21 cellular contexts compared by ENCODE assay signal in genomic region chr9:8012986-8013385, GRCh38.
"Had no signal": no experiment of that assay in that cellular context is flagged by ENCODE, and none has a peak within 500 bp of the region (broad histone marks: within the 10 kb centered on the region; RNA-seq: fewer than 3 reads in every experiment).

No MANE protein-coding gene starts in this region.

- H3K4me1 Mint-ChIP-seq: immature natural killer cell; neural crest cell; stimulated activated memory B cell treated with anti-CD40 and anti-IgM and Interleukin-4, amounts not matched to agents 10 μg/mL and 1 μg/mL and 100 μg/mL, for 72 hours had no signal

- FAIRE-seq: colon, TTC549 had no signal

- H3K9me3 Mint-ChIP-seq: activated CD4-positive, alpha-beta memory T cell treated with anti-CD3 and anti-CD28 coated beads for 36 hours had no signal

- H3K4me3 ChIP-seq: body of pancreas, dorsolateral prefrontal cortex, gastrocnemius medialis, heart right ventricle, lung, thoracic aorta, upper lobe of right lung had no signal

- H3K36me3 Mint-ChIP-seq: activated CD4-positive, alpha-beta memory T cell treated with anti-CD3 and anti-CD28 coated beads for 36 hours; activated naive CD8-positive, alpha-beta T cell; immature natural killer cell had no signal

- DNase-seq: activated CD4-positive, alpha-beta memory T cell treated with anti-CD3 and anti-CD28 coated beads for 36 hours; activated T-cell treated with anti-CD3 and anti-CD28 coated beads for 4 hours; amniotic stem cell; body of pancreas; caudate nucleus; dorsolateral prefrontal cortex; endodermal cell; gastrocnemius medialis; heart right ventricle; immature natural killer cell; left colon; stimulated activated CD4-positive, alpha-beta T cell treated with anti-CD3 and anti-CD28 coated beads, Interleukin-4, amount 100 ng/mL, for 4 hours; upper lobe of right lung had no signal

- H3K4me3 Mint-ChIP-seq: activated CD4-positive, alpha-beta memory T cell treated with anti-CD3 and anti-CD28 coated beads for 36 hours; activated naive CD8-positive, alpha-beta T cell; activated T-helper 1 cell treated with anti-CD3 and anti-CD28 coated beads, Interleukin-12 subunit alpha, Interleukin-12 subunit beta, Interleukin-2, Interleukin-4 antibody, amounts not matched to agents 30 ng/mL and 10 ng/mL and 1 ng/mL, durations not matched to agents 14 hours and 24 hours and 36 hours; endodermal cell; immature natural killer cell; neural crest cell; stimulated activated memory B cell treated with anti-CD40 and anti-IgM and Interleukin-4, amounts not matched to agents 10 μg/mL and 1 μg/mL and 100 μg/mL, for 72 hours had no signal

- H3K27ac Mint-ChIP-seq: activated CD4-positive, alpha-beta memory T cell treated with anti-CD3 and anti-CD28 coated beads for 36 hours; activated naive CD8-positive, alpha-beta T cell; activated T-helper 1 cell treated with anti-CD3 and anti-CD28 coated beads, Interleukin-12 subunit alpha, Interleukin-12 subunit beta, Interleukin-2, Interleukin-4 antibody, amounts not matched to agents 30 ng/mL and 10 ng/mL and 1 ng/mL, durations not matched to agents 14 hours and 24 hours and 36 hours; endodermal cell; immature natural killer cell; stimulated activated memory B cell treated with anti-CD40 and anti-IgM and Interleukin-4, amounts not matched to agents 10 μg/mL and 1 μg/mL and 100 μg/mL, for 72 hours had no signal

- H3K27me3 Mint-ChIP-seq: activated CD4-positive, alpha-beta memory T cell treated with anti-CD3 and anti-CD28 coated beads for 36 hours; activated naive CD8-positive, alpha-beta T cell had no signal
